ENCODE assay signal across 11 cellular contexts in genomic region chr11:65390099-65390941, GRCh38. TPM values are rescaled to one million over a fixed set of nuclear protein-coding genes. Genes with fewer than 3 reads are reported as not detected.
DNase-seq lines count a peak whose midpoint lies in the region; ATAC-seq and TF ChIP-seq lines count a peak whose summit lies in the region.
"Had no signal": no experiment of that assay in that cellular context is flagged by ENCODE, and none has a peak within 500 bp of the region (broad histone marks: within the 10 kb centered on the region; RNA-seq: fewer than 3 reads in every experiment).

No MANE protein-coding gene starts in this region.

- H3K27ac Mint-ChIP-seq in activated CD8-positive, alpha-beta T cell treated with anti-CD3 and anti-CD28 coated beads for 36 hours, result peak overlapping the region; percentile 25

- H3K9me3 Mint-ChIP-seq in activated CD8-positive, alpha-beta T cell treated with anti-CD3 and anti-CD28 coated beads for 36 hours, result no peaks in the 10 kb centered on the region

- H3K9me3 ChIP-seq in GM23248 (ENCODE audit: low read depth), result no peaks in the 10 kb centered on the region
- no peaks in the 10 kb centered on the region for H3K9me3 ChIP-seq in spleen
- H3K9me3 ChIP-seq: neutrophil had no signal

- H3K9ac ChIP-seq in GM23248, result peak overlapping the region; percentile 92

- CTCF ChIA-PET in activated CD8-positive, alpha-beta T cell treated with anti-CD3 and anti-CD28 coated beads for 36 hours (lab: Charles Lee), result interaction anchor here (1.3 to 3.3 kb wide), 2 partner anchors 25 to 150 kb away, joined by 3 to 10 read pairs; no protein-coding TSS in a partner anchor

- no peak overlapping the region for H2AFZ ChIP-seq in GM23248

- POLR2A ChIA-PET in activated CD8-positive, alpha-beta T cell treated with anti-CD3 and anti-CD28 coated beads for 36 hours (lab: Charles Lee), result interaction anchor here (0.7 to 18.5 kb wide), 4 partner anchors 9 to 113 kb away, joined by 3 to 339 read pairs (median 171); partner anchors contain the start of genes MALAT1, NEAT1 and SLC25A45

- H3K27me3 Mint-ChIP-seq in activated CD8-positive, alpha-beta T cell treated with anti-CD3 and anti-CD28 coated beads for 36 hours, result no peaks in the 10 kb centered on the region

- peaks cover 4% of the 10 kb centered on the region; the same call in 1 of the 2 replicates for H3K36me3 ChIP-seq in GM23248 (ENCODE audit: low read depth)
- peaks cover 0 to 77% (median 38%) of the 10 kb centered on the region in 6 donors for H3K36me3 ChIP-seq in spleen

- no peak for TF ChIP-seq POLR2A in spleen (IDR thresholded peaks at IDR 0.05)

- peak overlapping the region; percentile 5 for H3K4me3 Mint-ChIP-seq in activated CD8-positive, alpha-beta T cell treated with anti-CD3 and anti-CD28 coated beads for 36 hours

- no peak for TF ChIP-seq CTCF in activated CD8-positive, alpha-beta T cell treated with anti-CD3 and anti-CD28 coated beads for 36 hours (IDR thresholded peaks at IDR 0.05)
- TF ChIP-seq CTCF in foreskin keratinocyte (conservative IDR thresholded peaks at IDR 0.05) (no peak), spleen (IDR thresholded peaks at IDR 0.05 in 8 of 11, conservative IDR thresholded peaks at IDR 0.05 in 3 of 11) (no peak)

- no peaks in the 10 kb centered on the region for H3K9me2 ChIP-seq in GM23248 (ENCODE audit: insufficient read depth)

- peak overlapping the region; percentile 57 for H3K4me3 ChIP-seq in GM23248
- H3K4me3 ChIP-seq in spleen, result peak overlapping the region in 4 of 8 donors; percentile 9 to 93 (median 83)

- peaks cover 98% of the 10 kb centered on the region for H3K79me2 ChIP-seq in GM23248 (ENCODE audit: insufficient read depth)

- peaks cover 49% of the 10 kb centered on the region for H3K4me1 ChIP-seq in GM23248 (ENCODE audit: insufficient read depth)
- H3K4me1 ChIP-seq in foreskin keratinocyte, result peaks cover 9% of the 10 kb centered on the region
- peaks cover 60 to 83% (median 75%) of the 10 kb centered on the region in 6 donors for H3K4me1 ChIP-seq in spleen

- peak; percentile 62 for DNase-seq in GM23248
- DNase-seq in activated CD8-positive, alpha-beta T cell treated with anti-CD3 and anti-CD28 coated beads for 36 hours, result no peak
- DNase-seq in foreskin keratinocyte, result no peak
- DNase-seq in spleen, result no peak
- no peak for DNase-seq in NCI-H2171 treated with DMSO at 0.1 percent for 48 hours (lab: John Stamatoyannopoulos, UW)
- DNase-seq in LoVo (ENCODE audit: low spot score), result no peak
- DNase-seq: activated naive CD4-positive, alpha-beta T cell treated with anti-CD3 and anti-CD28 coated beads, Interleukin-2, amount 50 U/mL, for 16 hours; NCI-H1436 had no signal

- intact Hi-C loops in activated CD8-positive, alpha-beta T cell treated with anti-CD3 and anti-CD28 coated beads for 36 hours (cut with micrococcal nuclease), result no loop called here
- intact Hi-C loops in spleen (cut with DNase I; ENCODE audit: low total_unique reads), result no loop called here

- in situ Hi-C loops in GM23248 (cut with MboI), result no loop called here

- H3K27me3 ChIP-seq in GM23248 (replicated peaks; ENCODE audit: insufficient read depth) (no peaks in the 10 kb centered on the region), foreskin keratinocyte (no peaks in the 10 kb centered on the region), spleen (replicated peaks in 1 of 7) (no peaks in the 10 kb centered on the region)
- H3K27me3 ChIP-seq: neutrophil had no signal

- no peak for ATAC-seq in activated CD8-positive, alpha-beta T cell treated with anti-CD3 and anti-CD28 coated beads for 36 hours
- no peak for ATAC-seq in foreskin keratinocyte
- no peak for ATAC-seq in HG03457 (IDR thresholded peaks at IDR 0.05; ENCODE audit: unreplicated experiment)
- no peak for ATAC-seq in HG02678 (IDR thresholded peaks at IDR 0.05; ENCODE audit: unreplicated experiment)

- H3K36me3 Mint-ChIP-seq in activated CD8-positive, alpha-beta T cell treated with anti-CD3 and anti-CD28 coated beads for 36 hours (ENCODE audit: low read depth), result peaks cover 17% of the 10 kb centered on the region

- peaks cover under 1% of the 10 kb centered on the region for H3F3A ChIP-seq in GM23248 (ENCODE audit: insufficient read depth)

- no peaks in the 10 kb centered on the region for H4K20me1 ChIP-seq in GM23248 (ENCODE audit: insufficient read depth)

- H3K27ac ChIP-seq in GM23248 (peak overlapping the region; percentile 69), foreskin keratinocyte (peak overlapping the region; percentile 41), spleen (peak overlapping the region; percentile 60 to 98 (median 82))
- H3K27ac ChIP-seq: neutrophil had no signal

- peak overlapping the region; percentile 67 for H3K4me2 ChIP-seq in GM23248 (ENCODE audit: unreplicated experiment)

- H3K4me1 Mint-ChIP-seq in activated CD8-positive, alpha-beta T cell treated with anti-CD3 and anti-CD28 coated beads for 36 hours (ENCODE audit: low read depth), result peaks cover 54% of the 10 kb centered on the region

- WGBS in GM23248 (ENCODE audit: low coverage in 1 of 2, low lambda C conversion rate in 2 of 2, missing lambda C conversion rate in 2 of 2), 2 experiments, result 19 to 28% methylated on average over 20 to 21 of the region's 21 CpGs
- 50 to 63% (median 59%) methylated on average over 18 to 21 of the region's 21 CpGs for WGBS in spleen, 5 donors

RNA-seq across cellular contexts. Expression of gene FRMD8, which starts 3.9 kb away (rescaled TPM):
- 80.2 and 106 TPM in 2 replicates for total RNA-seq in GM23248 (2014; rRNA removed; shearing (Covaris generic))
- 25.4 and 30.0 TPM in 2 replicates for polyA plus RNA-seq in GM23248 (2016; fragmentation: Nextera tagmentation; extraction: Ambion mirVana)
- total RNA-seq in activated CD8-positive, alpha-beta T cell treated with anti-CD3 and anti-CD28 coated beads for 36 hours, result 10 to 100 TPM; 26.8 to 33.3 TPM
- 26.3 and 29.7 TPM in 2 replicates for total RNA-seq in foreskin keratinocyte
- polyA plus RNA-seq in foreskin keratinocyte, result 16.0 and 17.0 TPM in 2 replicates
- total RNA-seq in spleen, result 100 to 1,000 TPM in 3 of 7 donors, 10 to 100 TPM in 4; 65.4 to 128 (median 99.5) TPM
- 10 to 100 TPM; 19.3 to 32.0 (median 23.4) TPM for polyA plus RNA-seq in spleen

RNA-seq across cellular contexts. Expression of gene SLC25A45, which starts 7.9 kb away (rescaled TPM):
- total RNA-seq in GM23248 (2014; rRNA removed; shearing (Covaris generic)), result 3.6 and 6.4 TPM in 2 replicates
- 3.7 and 3.9 TPM in 2 replicates for polyA plus RNA-seq in GM23248 (2016; fragmentation: Nextera tagmentation; extraction: Ambion mirVana)
- 10 to 100 TPM; 12.8 to 14.4 TPM for total RNA-seq in activated CD8-positive, alpha-beta T cell treated with anti-CD3 and anti-CD28 coated beads for 36 hours
- total RNA-seq in foreskin keratinocyte, result 0.25 and 0.58 TPM in 2 replicates
- 0.16 and 0.17 TPM in 2 replicates for polyA plus RNA-seq in foreskin keratinocyte
- 10 to 100 TPM; 11.6 to 33.4 (median 25.7) TPM for total RNA-seq in spleen
- 10 to 100 TPM; 14.1 to 26.2 (median 24.1) TPM for polyA plus RNA-seq in spleen

RNA-seq across cellular contexts. Expression of gene NEAT1, which starts 32.3 kb away (rescaled TPM):
- total RNA-seq in GM23248 (2014; rRNA removed; shearing (Covaris generic)), result 74.3 and 143 TPM in 2 replicates
- polyA plus RNA-seq in GM23248 (2016; fragmentation: Nextera tagmentation; extraction: Ambion mirVana), result 36.2 and 50.7 TPM in 2 replicates
- 100 to 1,000 TPM; 313 to 358 TPM for total RNA-seq in activated CD8-positive, alpha-beta T cell treated with anti-CD3 and anti-CD28 coated beads for 36 hours
- 66.8 and 83.1 TPM in 2 replicates for total RNA-seq in foreskin keratinocyte
- polyA plus RNA-seq in foreskin keratinocyte, result 100 and 119 TPM in 2 replicates
- total RNA-seq in spleen, result 1,000 to 10,000 TPM in 2 of 7 donors, 100 to 1,000 TPM in 5; 266 to 1,804 (median 799) TPM
- 1,000 to 10,000 TPM in 2 of 3 donors, 100 to 1,000 TPM in 1; 526 to 1,090 (median 1,018) TPM for polyA plus RNA-seq in spleen

RNA-seq across cellular contexts. Expression of gene TIGD3, which starts 35.8 kb away (rescaled TPM):
- not detected in 2 replicates for total RNA-seq in GM23248 (2014; rRNA removed; shearing (Covaris generic))
- polyA plus RNA-seq in GM23248 (2016; fragmentation: Nextera tagmentation; extraction: Ambion mirVana), result not detected in 2 replicates
- 1 to 10 TPM in 1 of 2 experiments, under 1 TPM in 1; 0.65 to 1.4 TPM for total RNA-seq in activated CD8-positive, alpha-beta T cell treated with anti-CD3 and anti-CD28 coated beads for 36 hours
- total RNA-seq in foreskin keratinocyte, result 0.07 and 0.14 TPM in 2 replicates
- 0.10 and 0.13 TPM in 2 replicates for polyA plus RNA-seq in foreskin keratinocyte
- total RNA-seq in spleen, result 1 to 10 TPM in 2 of 7 donors, under 1 TPM in 5; 0.56 to 2.7 (median 0.79) TPM
- 1 to 10 TPM; 1.1 to 2.1 (median 1.4) TPM for polyA plus RNA-seq in spleen

RNA-seq across cellular contexts. Expression of gene DPF2, which starts 56.7 kb away (rescaled TPM):
- total RNA-seq in GM23248 (2014; rRNA removed; shearing (Covaris generic)), result 27.7 and 30.0 TPM in 2 replicates
- polyA plus RNA-seq in GM23248 (2016; fragmentation: Nextera tagmentation; extraction: Ambion mirVana) (51.2 and 54.1 TPM in 2 replicates), foreskin keratinocyte (38.0 and 38.7 TPM in 2 replicates), spleen (10 to 100 TPM; 20.5 to 27.2 (median 24.3) TPM)
- total RNA-seq in activated CD8-positive, alpha-beta T cell treated with anti-CD3 and anti-CD28 coated beads for 36 hours, result 10 to 100 TPM; 50.3 to 61.5 TPM
- total RNA-seq in foreskin keratinocyte (29.1 and 31.7 TPM in 2 replicates), spleen (10 to 100 TPM; 35.7 to 67.0 (median 51.5) TPM)
